20 cellular contexts compared by ENCODE assay signal in genomic region chr1:157157481-157158190, GRCh38. TPM values are rescaled to one million over a fixed set of nuclear protein-coding genes. Genes with fewer than 3 reads are reported as not detected.
DNase-seq lines count a peak whose midpoint lies in the region; ATAC-seq and TF ChIP-seq lines count a peak whose summit lies in the region.
"Had no signal": no experiment of that assay in that cellular context is flagged by ENCODE, and none has a peak within 500 bp of the region (broad histone marks: within the 10 kb centered on the region; RNA-seq: fewer than 3 reads in every experiment).

No MANE protein-coding gene starts in this region.

- peaks cover 12% of the 10 kb centered on the region for H3F3A ChIP-seq in smooth muscle cell (ENCODE audit: low read depth)

- ATAC-seq in HG03175 (IDR thresholded peaks at IDR 0.05; ENCODE audit: unreplicated experiment) (no peak), GM18909 (IDR thresholded peaks at IDR 0.05; ENCODE audit: poor library complexity, unreplicated experiment) (no peak)
- ATAC-seq: gastrocnemius medialis, HepG2, lower lobe of right lung had no signal

- DNase-seq in amniotic epithelial cell (ENCODE audit: low read depth) (peak; percentile 67), fibroblast of the aortic adventitia (ENCODE audit: low read depth) (peak; percentile 59), smooth muscle cell (lab: John Stamatoyannopoulos, UW; ENCODE audit: unreplicated experiment) (no peak), NCI-H2029 treated with DMSO at 0.1 percent for 48 hours (lab: John Stamatoyannopoulos, UW) (no peak)
- DNase-seq: activated CD8-positive, alpha-beta memory T cell treated with anti-CD3 and anti-CD28 coated beads, Interleukin-2, amount 50 U/mL, for 4 hours; activated naive CD4-positive, alpha-beta T cell; DMS79; gastrocnemius medialis; lower lobe of right lung; NCI-H2107; NCI-H774; stimulated activated CD4-positive, alpha-beta T cell treated with anti-CD3 and anti-CD28 coated beads, Interleukin-2, amount 100 ng/mL, for 24 hours; substantia nigra; T-helper 1 cell had no signal

- H3K9ac ChIP-seq in HUES6 (ENCODE audit: low read length), result peak overlapping the region; percentile 31
- peak overlapping the region; percentile 35 for H3K9ac ChIP-seq in smooth muscle cell (ENCODE audit: low read depth)

- TF ChIP-seq CTCF in fibroblast of the aortic adventitia (IDR thresholded peaks at IDR 0.05; ENCODE audit: insufficient read depth, low read length) (no peak), smooth muscle cell (IDR thresholded peaks at IDR 0.05; ENCODE audit: borderline replicate concordance, insufficient read depth, poor library complexity, severe bottlenecking) (no peak)

- H3K27me3 ChIP-seq in HUES6 (ENCODE audit: control insufficient read depth, insufficient read depth, low read length) (no peaks in the 10 kb centered on the region), smooth muscle cell (ENCODE audit: low read depth) (no peaks in the 10 kb centered on the region)
- H3K27me3 ChIP-seq: BLaER1 treated with 17β-estradiol and CSF1 and Interleukin-3, amounts not matched to agents 10 nM and 100 nM; gastrocnemius medialis; right atrium auricular region had no signal

- peak overlapping the region; percentile 79 for H3K4me2 ChIP-seq in smooth muscle cell

- WGBS in smooth muscle cell (ENCODE audit: low lambda C conversion rate), result 24% methylated on average over 9 of the region's 9 CpGs

- H3K9me3 ChIP-seq in HUES6 (ENCODE audit: control insufficient read depth, insufficient read depth, low read depth, low read length) (no peaks in the 10 kb centered on the region), smooth muscle cell (replicated peaks; ENCODE audit: low read depth) (no peaks in the 10 kb centered on the region)
- H3K9me3 ChIP-seq: BLaER1 treated with 17β-estradiol and CSF1 and Interleukin-3, amounts not matched to agents 10 nM and 100 nM; gastrocnemius medialis; lower lobe of right lung; right atrium auricular region had no signal

- H3K4me1 ChIP-seq in HUES6 (ENCODE audit: control insufficient read depth, insufficient read depth, low read length) (peaks cover 59% of the 10 kb centered on the region), smooth muscle cell (ENCODE audit: low read depth) (peaks cover 34% of the 10 kb centered on the region)

- H3K27ac ChIP-seq in HUES6 (ENCODE audit: low read depth, low read length) (no peak overlapping the region), smooth muscle cell (ENCODE audit: low read depth) (peak overlapping the region; percentile 89)
- H3K27ac ChIP-seq: gastrocnemius medialis, lower lobe of right lung, right atrium auricular region had no signal

- no peaks in the 10 kb centered on the region for H3K79me2 ChIP-seq in smooth muscle cell (ENCODE audit: low read depth)

- H3K36me3 ChIP-seq in HUES6 (ENCODE audit: control insufficient read depth, insufficient read depth, low read length) (no peaks in the 10 kb centered on the region), smooth muscle cell (ENCODE audit: low read depth) (no peaks in the 10 kb centered on the region)
- H3K36me3 ChIP-seq: BLaER1 treated with 17β-estradiol and CSF1 and Interleukin-3, amounts not matched to agents 10 nM and 100 nM; gastrocnemius medialis; lower lobe of right lung; right atrium auricular region had no signal

- peak overlapping the region; percentile 53 for H2AFZ ChIP-seq in smooth muscle cell (ENCODE audit: low read depth)

- H4K20me1 ChIP-seq in smooth muscle cell (ENCODE audit: low read depth), result no peaks in the 10 kb centered on the region
- H4K20me1 ChIP-seq: BLaER1 treated with 17β-estradiol and CSF1 and Interleukin-3, amounts not matched to agents 10 nM and 100 nM had no signal

- H3K4me3 ChIP-seq in HUES6 (ENCODE audit: low read depth, low read length) (no peak overlapping the region), fibroblast of the aortic adventitia (ENCODE audit: low read depth, low read length) (no peak overlapping the region), smooth muscle cell (no peak overlapping the region)
- H3K4me3 ChIP-seq: BLaER1 treated with 17β-estradiol and CSF1 and Interleukin-3, amounts not matched to agents 10 nM and 100 nM; gastrocnemius medialis; lower lobe of right lung; right atrium auricular region had no signal

RNA-seq across cellular contexts. Expression of gene ETV3, which starts 19.4 kb away (rescaled TPM):
- total RNA-seq in fibroblast of the aortic adventitia (ENCODE audit: low replicate concordance) (10.9 and 17.0 TPM in 2 replicates), smooth muscle cell (33.2 and 46.7 TPM in 2 replicates)
- polyA plus RNA-seq in smooth muscle cell, result 11.4 and 15.4 TPM in 2 replicates

RNA-seq across cellular contexts. Expression of gene ETV3L, which starts 58.0 kb away (rescaled TPM):
- total RNA-seq in fibroblast of the aortic adventitia (ENCODE audit: low replicate concordance) (not detected in 2 replicates), smooth muscle cell (0.31 TPM in 1 of 2 replicates, not detected in the other)
- 0.15 TPM in 1 of 2 replicates, not detected in the other for polyA plus RNA-seq in smooth muscle cell
- total RNA-seq: gastrocnemius medialis, HepG2, lower lobe of right lung, right atrium auricular region had no signal
- polyA plus RNA-seq: HepG2 had no signal

Comparison
In these comparisons a context has a peak if more than half of its experiments do, and no peak if none do; other contexts are left out.
1. DNase-seq: peak in amniotic epithelial cell (single experiment) and fibroblast of the aortic adventitia (single experiment); none in smooth muscle cell (single experiment) and NCI-H2029 treated with DMSO at 0.1 percent for 48 hours (single experiment).